27 cellular contexts compared by ENCODE assay signal in the genomic region with DNA sequence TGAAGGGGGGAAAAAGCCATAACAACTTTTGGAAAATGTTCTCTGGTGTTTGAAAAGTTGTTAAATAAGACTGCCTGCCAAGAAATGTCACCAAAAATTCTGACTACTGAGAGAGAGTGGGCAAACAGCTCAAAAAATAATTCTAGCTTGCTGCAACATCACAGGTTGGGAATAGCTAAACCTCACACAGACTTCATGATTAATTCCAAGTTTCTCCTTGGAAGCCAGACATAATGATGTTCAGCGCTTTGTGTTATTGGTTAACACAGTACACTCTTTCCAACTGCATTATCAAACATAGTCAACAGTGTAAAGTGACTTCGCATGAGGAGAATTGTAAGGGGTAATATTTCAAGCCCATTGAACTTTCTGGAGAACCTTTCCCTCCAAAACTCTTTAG.
"Had no signal": no experiment of that assay in that cellular context is flagged by ENCODE, and none has a peak within 500 bp of the region (broad histone marks: within the 10 kb centered on the region; RNA-seq: fewer than 3 reads in every experiment).

No MANE protein-coding gene starts in this region.

- H3K27ac ChIP-seq: cardiac muscle cell, left lung, thoracic aorta, upper lobe of left lung had no signal

- H3K4me1 Mint-ChIP-seq: activated T-helper 17 cell treated with anti-CD3 and anti-CD28 coated beads, Interleukin-2, amount 50 U/mL, for 72 hours had no signal

- H3K27ac Mint-ChIP-seq: activated CD4-positive, alpha-beta T cell treated with anti-CD3 and anti-CD28 coated beads for 36 hours; activated naive CD8-positive, alpha-beta T cell treated with anti-CD3 and anti-CD28 coated beads, Interleukin-2, amount 50 U/mL, for 24 hours; activated T-cell treated with anti-CD3 and anti-CD28 coated beads, Interleukin-2, amount 50 U/mL, for 24 hours; activated T-helper 17 cell treated with anti-CD3 and anti-CD28 coated beads, Interleukin-2, amount 50 U/mL, for 72 hours; dendritic cell treated with granulocyte-macrophage colony-stimulating factor and Interleukin-4, amounts not matched to agents 40 ng/mL and 50 ng/mL, for 4 days; WTC11 had no signal

- H3K9me3 Mint-ChIP-seq: activated naive CD8-positive, alpha-beta T cell treated with anti-CD3 and anti-CD28 coated beads, Interleukin-2, amount 50 U/mL, for 24 hours; activated T-cell treated with anti-CD3 and anti-CD28 coated beads, Interleukin-2, amount 50 U/mL, for 24 hours; activated T-helper 17 cell treated with anti-CD3 and anti-CD28 coated beads, Interleukin-2, amount 50 U/mL, for 72 hours; dendritic cell treated with granulocyte-macrophage colony-stimulating factor and Interleukin-4, amounts not matched to agents 40 ng/mL and 50 ng/mL, for 4 days; neural crest cell; stimulated activated naive B cell treated with anti-CD40 and anti-IgM and Interleukin-4, amounts not matched to agents 10 μg/mL and 1 μg/mL and 100 μg/mL, for 72 hours; WTC11 had no signal

- H3K4me3 Mint-ChIP-seq: activated CD4-positive, alpha-beta T cell treated with anti-CD3 and anti-CD28 coated beads for 36 hours; dendritic cell treated with granulocyte-macrophage colony-stimulating factor and Interleukin-4, amounts not matched to agents 40 ng/mL and 50 ng/mL, for 4 days had no signal

- DNase-seq: activated CD4-positive, alpha-beta T cell treated with anti-CD3 and anti-CD28 coated beads for 36 hours; activated CD4-positive, alpha-beta T cell treated with anti-CD3 and anti-CD28 coated beads, Interleukin-2, amount 50 U/mL, for 4 hours; activated CD8-positive, alpha-beta memory T cell treated with anti-CD3 and anti-CD28 coated beads for 24 hours; activated CD8-positive, alpha-beta memory T cell treated with anti-CD3 and anti-CD28 coated beads, Interleukin-2, amount 50 U/mL, for 4 hours; activated naive CD4-positive, alpha-beta T cell; activated naive CD8-positive, alpha-beta T cell treated with anti-CD3 and anti-CD28 coated beads, Interleukin-2, amount 50 U/mL, for 24 hours; activated T-cell treated with anti-CD3 and anti-CD28 coated beads, Interleukin-2, amount 50 U/mL, for 24 hours; effector CD4-positive, alpha-beta T cell; foreskin fibroblast; kidney glomerular epithelial cell; left lung; mammary epithelial cell; midbrain; retina; stimulated activated CD4-positive, alpha-beta T cell treated with anti-CD3 and anti-CD28 coated beads, Interleukin-2, amount 100 ng/mL, for 48 hours; stimulated activated CD8-positive, alpha-beta memory T cell treated with anti-CD3 and anti-CD28 coated beads, Interleukin-4, amount 100 ng/mL, for 48 hours; stimulated activated naive B cell treated with anti-CD40 and anti-IgM and Interleukin-4, amounts not matched to agents 10 μg/mL and 1 μg/mL and 100 μg/mL, for 72 hours; SW 1271; T-helper 9 cell; upper lobe of left lung had no signal

- H3K9me3 ChIP-seq: left lung, thoracic aorta, upper lobe of left lung had no signal

- FAIRE-seq: endometrium had no signal

- ATAC-seq: activated CD4-positive, alpha-beta T cell treated with anti-CD3 and anti-CD28 coated beads for 36 hours; activated naive CD8-positive, alpha-beta T cell treated with anti-CD3 and anti-CD28 coated beads, Interleukin-2, amount 50 U/mL, for 24 hours; activated T-helper 17 cell treated with anti-CD3 and anti-CD28 coated beads, Interleukin-2, amount 50 U/mL, for 72 hours; left lung; stimulated activated naive B cell treated with anti-CD40 and anti-IgM and Interleukin-4, amounts not matched to agents 10 μg/mL and 1 μg/mL and 100 μg/mL, for 72 hours; WTC11 had no signal

- H3K36me3 ChIP-seq: left lung, thoracic aorta had no signal

- H3K4me3 ChIP-seq: cardiac muscle cell, left lung, thoracic aorta, upper lobe of left lung had no signal

- H3K36me3 Mint-ChIP-seq: WTC11 had no signal
